In genomic region chr14:93713726-93714405, GRCh38 we compare ENCODE assay signal across 23 cellular contexts.
DNase-seq lines count a peak whose midpoint lies in the region; ATAC-seq and TF ChIP-seq lines count a peak whose summit lies in the region.
"Had no signal": no experiment of that assay in that cellular context is flagged by ENCODE, and none has a peak within 500 bp of the region (broad histone marks: within the 10 kb centered on the region; RNA-seq: fewer than 3 reads in every experiment).

No MANE protein-coding gene starts in this region.

- H3K4me3 Mint-ChIP-seq in activated CD8-positive, alpha-beta memory T cell treated with anti-CD3 and anti-CD28 coated beads, Interleukin-2, amount 10 ng/mL, durations not matched to agents 7 days and 5 days: no peak overlapping the region
- H3K4me3 Mint-ChIP-seq in brain: peak overlapping the region in 1 of 5 experiments; percentile 20
- H3K4me3 Mint-ChIP-seq: CD8-positive, alpha-beta memory T cell; GM23338 had no signal

- TF ChIP-seq EP300 in neural cell (conservative IDR thresholded peaks at IDR 0.05; ENCODE audit: poor library complexity, severe bottlenecking) (no peak), ovary (IDR thresholded peaks at IDR 0.05) (no peak)

- WGBS in thyroid gland, 2 donors: 86 to 90% methylated on average over 12 to 13 of the region's 13 CpGs
- 46 to 55% (median 49%) methylated on average over 12 to 13 of the region's 13 CpGs for WGBS in ovary, 3 donors

- DNase-seq in activated CD8-positive, alpha-beta memory T cell treated with anti-CD3 and anti-CD28 coated beads, Interleukin-2, amount 10 ng/mL, durations not matched to agents 7 days and 5 days: peak; percentile 31
- no peak for DNase-seq in activated CD8-positive, alpha-beta memory T cell treated with anti-CD3 and anti-CD28 coated beads, Interleukin-2, amount 50 U/mL, for 48 hours
- DNase-seq in thyroid gland: no peak
- DNase-seq in SJCRH30: no peak
- DNase-seq in ovary: no peak
- DNase-seq in effector CD8-positive, alpha-beta T cell (lab: John Stamatoyannopoulos, UW): no peak
- DNase-seq: AML-193; Calu3; CD8-positive, alpha-beta memory T cell; HCEC 1CT; MM.1S; NCI-H1048; NCI-H1417 treated with DMSO at 0.1 percent for 48 hours; NCI-H2107; NCI-H2227 treated with DMSO at 0.1 percent for 48 hours; NCI-H510A; NCI-H748 treated with DMSO at 0.1 percent for 48 hours; SIG-M5 had no signal

- H3K9ac ChIP-seq in neural cell (ENCODE audit: low read length): no peak overlapping the region

- no peaks in the 10 kb centered on the region for H3K9me3 Mint-ChIP-seq in activated CD8-positive, alpha-beta memory T cell treated with anti-CD3 and anti-CD28 coated beads, Interleukin-2, amount 10 ng/mL, durations not matched to agents 7 days and 5 days (ENCODE audit: low read depth)
- H3K9me3 Mint-ChIP-seq in brain: peaks cover 0 to 3% (median 0%) of the 10 kb centered on the region in 5 experiments
- H3K9me3 Mint-ChIP-seq: GM23338 had no signal

- no peaks in the 10 kb centered on the region for H3K36me3 ChIP-seq in neural cell (ENCODE audit: insufficient read depth, low read length)
- H3K36me3 ChIP-seq in thyroid gland: no peaks in the 10 kb centered on the region
- H3K36me3 ChIP-seq in SJCRH30: no peaks in the 10 kb centered on the region
- no peaks in the 10 kb centered on the region for H3K36me3 ChIP-seq in ovary

- TF ChIP-seq RAD21 in neural cell (conservative IDR thresholded peaks at IDR 0.05): no peak

- H3K4me1 ChIP-seq in thyroid gland: peaks cover 33 to 37% of the 10 kb centered on the region in 2 donors
- no peaks in the 10 kb centered on the region for H3K4me1 ChIP-seq in SJCRH30
- H3K4me1 ChIP-seq in ovary (ENCODE audit: insufficient read depth): no peaks in the 10 kb centered on the region

- no peak overlapping the region for H3K4me2 ChIP-seq in neural cell (ENCODE audit: low read length)
- H3K4me2 ChIP-seq: GM23338 had no signal

- no peaks in the 10 kb centered on the region for H4K20me1 ChIP-seq in neural cell (ENCODE audit: insufficient read depth)

- H3K36me3 Mint-ChIP-seq in activated CD8-positive, alpha-beta memory T cell treated with anti-CD3 and anti-CD28 coated beads, Interleukin-2, amount 10 ng/mL, durations not matched to agents 7 days and 5 days: no peaks in the 10 kb centered on the region
- no peaks in the 10 kb centered on the region for H3K36me3 Mint-ChIP-seq in brain
- H3K36me3 Mint-ChIP-seq: CD8-positive, alpha-beta memory T cell had no signal

- H3K9me2 ChIP-seq in neural cell (ENCODE audit: insufficient read depth, low read length): no peaks in the 10 kb centered on the region

- H3K27me3 Mint-ChIP-seq in activated CD8-positive, alpha-beta memory T cell treated with anti-CD3 and anti-CD28 coated beads, Interleukin-2, amount 10 ng/mL, durations not matched to agents 7 days and 5 days: peaks cover 9% of the 10 kb centered on the region
- H3K27me3 Mint-ChIP-seq in brain: peaks cover 4% of the 10 kb centered on the region

- no peak overlapping the region for H3K27ac Mint-ChIP-seq in activated CD8-positive, alpha-beta memory T cell treated with anti-CD3 and anti-CD28 coated beads, Interleukin-2, amount 10 ng/mL, durations not matched to agents 7 days and 5 days
- H3K27ac Mint-ChIP-seq in brain: peak overlapping the region in 4 of 5 experiments; percentile 4 to 90 (median 44)
- H3K27ac Mint-ChIP-seq: CD8-positive, alpha-beta memory T cell; GM23338 had no signal

- CTCF ChIA-PET in activated CD8-positive, alpha-beta memory T cell treated with anti-CD3 and anti-CD28 coated beads, Interleukin-2, amount 10 ng/mL, durations not matched to agents 7 days and 5 days (lab: Charles Lee): no interaction called here

- TF ChIP-seq POLR2A in thyroid gland (IDR thresholded peaks at IDR 0.05) (no peak), ovary (IDR thresholded peaks at IDR 0.05) (no peak)

- no peaks in the 10 kb centered on the region for H3K4me1 Mint-ChIP-seq in activated CD8-positive, alpha-beta memory T cell treated with anti-CD3 and anti-CD28 coated beads, Interleukin-2, amount 10 ng/mL, durations not matched to agents 7 days and 5 days
- H3K4me1 Mint-ChIP-seq in brain: peaks cover 25% of the 10 kb centered on the region
- H3K4me1 Mint-ChIP-seq: CD8-positive, alpha-beta memory T cell had no signal

- H3K27ac ChIP-seq in neural cell (ENCODE audit: low read length): no peak overlapping the region
- H3K27ac ChIP-seq in thyroid gland: peak overlapping the region; percentile 51 to 81 (median 80)
- no peak overlapping the region for H3K27ac ChIP-seq in SJCRH30
- H3K27ac ChIP-seq in ovary: no peak overlapping the region
- H3K27ac ChIP-seq: C4-2B had no signal

- H3K27me3 ChIP-seq in neural cell (ENCODE audit: insufficient read depth, low read depth, low read length) (no peaks in the 10 kb centered on the region), thyroid gland (no peaks in the 10 kb centered on the region), SJCRH30 (no peaks in the 10 kb centered on the region), ovary (no peaks in the 10 kb centered on the region)

- no peaks in the 10 kb centered on the region for H3K79me2 ChIP-seq in neural cell (replicated peaks; ENCODE audit: insufficient read depth, low read length)

- intact Hi-C loops in thyroid gland (cut with DNase I): no loop called here
- intact Hi-C loops in ovary (cut with DNase I): no loop called here

- no peaks in the 10 kb centered on the region for H3F3A ChIP-seq in neural cell (ENCODE audit: insufficient read depth, low read length, poor library complexity, severe bottlenecking)

- ATAC-seq in activated CD8-positive, alpha-beta memory T cell treated with anti-CD3 and anti-CD28 coated beads, Interleukin-2, amount 10 ng/mL, durations not matched to agents 7 days and 5 days: no peak
- ATAC-seq: Panc1 had no signal

- no peak overlapping the region for H2AFZ ChIP-seq in neural cell (ENCODE audit: low read depth, low read length)
- H2AFZ ChIP-seq: GM23338 had no signal

- H3K4me3 ChIP-seq in neural cell (ENCODE audit: low read length): no peak overlapping the region
- no peak overlapping the region for H3K4me3 ChIP-seq in thyroid gland (replicated peaks in 1 of 3)
- H3K4me3 ChIP-seq in SJCRH30: no peak overlapping the region
- no peak overlapping the region for H3K4me3 ChIP-seq in ovary
- H3K4me3 ChIP-seq: GM23338 had no signal

- H3K9me3 ChIP-seq in neural cell (ENCODE audit: low read length) (no peaks in the 10 kb centered on the region), thyroid gland (no peaks in the 10 kb centered on the region), SJCRH30 (replicated peaks) (no peaks in the 10 kb centered on the region), ovary (no peaks in the 10 kb centered on the region)

- TF ChIP-seq CTCF in brain (conservative IDR thresholded peaks at IDR 0.05): no peak
- no peak for TF ChIP-seq CTCF in neural cell (IDR thresholded peaks at IDR 0.05; ENCODE audit: poor library complexity, severe bottlenecking)
- no peak for TF ChIP-seq CTCF in thyroid gland (IDR thresholded peaks at IDR 0.05)
- TF ChIP-seq CTCF in ovary (IDR thresholded peaks at IDR 0.05): no peak

TF ChIP-seq in neural cell, 6 proteins besides CTCF, POLR2A, EP300 and RAD21:
- TF ChIP-seq POLR2AphosphoS5 (IDR thresholded peaks at IDR 0.05) (peak; percentile 19), TAF1 (IDR thresholded peaks at IDR 0.05; ENCODE audit: low read depth) (no peak)

Comparison
In these comparisons a context has a peak if more than half of its experiments do, and no peak if none do; other contexts are left out.
1. H3K27ac ChIP-seq: peak in thyroid gland (3 of 3); none in neural cell (single experiment), SJCRH30 (single experiment) and ovary (0 of 2).